Comparison of ENCODE assay signal across 8 cellular contexts in the genomic region with DNA sequence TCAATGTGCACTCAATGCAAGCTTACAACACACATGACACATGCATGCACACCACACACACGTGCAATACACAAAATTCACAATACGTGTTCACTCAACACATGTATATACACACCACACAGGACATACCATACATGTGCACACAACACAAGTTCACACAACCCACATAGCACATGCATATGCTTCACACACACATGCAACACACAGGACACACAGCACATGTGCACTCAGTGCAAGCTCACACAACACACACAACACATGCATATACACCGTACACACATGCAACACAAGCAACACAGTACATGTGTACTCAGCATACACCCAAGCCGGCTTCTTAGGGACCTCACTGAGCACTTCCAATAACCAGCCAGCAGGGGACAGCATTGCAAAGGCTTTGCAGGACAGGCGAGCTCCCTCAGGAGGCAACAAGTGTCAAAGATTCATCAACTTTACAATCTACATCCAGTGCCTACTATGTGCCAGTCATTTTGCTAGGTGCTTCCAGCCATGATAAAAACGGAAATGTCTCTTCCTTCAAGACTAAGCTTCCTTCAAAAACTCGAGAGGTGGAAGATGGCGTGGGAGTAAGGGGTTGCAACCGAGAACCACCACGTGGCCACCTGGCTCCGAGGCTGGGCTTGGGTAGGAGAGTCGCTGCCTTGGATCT.
DNase-seq lines count a peak whose midpoint lies in the region; ATAC-seq and TF ChIP-seq lines count a peak whose summit lies in the region.

No MANE protein-coding gene starts in this region.

- in situ Hi-C loops in GM13977 (cut with MboI; ENCODE audit: low pct_unique_long_range_greater_than_20kb, low sequenced_read_pairs, unreplicated experiment), result no loop called here

- H3K27me3 ChIP-seq in dorsolateral prefrontal cortex (peaks cover 0 to 8% (median 0%) of the 10 kb centered on the region in 45 donors), lung (ENCODE audit: control insufficient read depth, insufficient read depth) (no peaks in the 10 kb centered on the region)

- intact Hi-C loops in dorsolateral prefrontal cortex (cut with DNase I), result loop anchor here in 1 of 2 donors (2.0 kb wide), 1 partner anchor 243 kb away; no protein-coding TSS in a partner anchor

- no peaks in the 10 kb centered on the region for H3K9me3 ChIP-seq in lung (ENCODE audit: control insufficient read depth in 2 of 2, insufficient read depth in 1 of 2, low read length in 1 of 2)

- H3K36me3 ChIP-seq in lung (ENCODE audit: control insufficient read depth in 2 of 2, insufficient read depth in 2 of 2, low read length in 2 of 2), result no peaks in the 10 kb centered on the region

- no peak overlapping the region for H3K27ac ChIP-seq in dorsolateral prefrontal cortex
- H3K27ac ChIP-seq in lung (ENCODE audit: low read depth in 1 of 2, low read length in 1 of 2), result no peak overlapping the region

- H3K4me1 ChIP-seq in lung (ENCODE audit: control insufficient read depth in 2 of 2, insufficient read depth in 2 of 2, low read length in 2 of 2), result peaks cover 0 to 19% of the 10 kb centered on the region in 2 donors

- WGBS in lung, 2 donors, result 41% methylated on average over 12 of the region's 12 CpGs

- peak; percentile 79 for ATAC-seq in HG02981 (IDR thresholded peaks at IDR 0.05; ENCODE audit: unreplicated experiment)
- ATAC-seq in lung (ENCODE audit: insufficient read depth, low FRiP score), result peak; percentile 65

- peak; percentile 97 for TF ChIP-seq CTCF in GM13977 (IDR thresholded peaks at IDR 0.05; ENCODE audit: extremely low read depth, insufficient read depth, missing control alignments)
- peak; percentile 79 to 99 (median 95) for TF ChIP-seq CTCF in dorsolateral prefrontal cortex (IDR thresholded peaks at IDR 0.05 in 54 of 56, conservative IDR thresholded peaks at IDR 0.05 in 2 of 56; ENCODE audit: low read depth in 1 of 56, partially characterized antibody in 56 of 56)
- peak; percentile 99 for TF ChIP-seq CTCF in lung (IDR thresholded peaks at IDR 0.05; ENCODE audit: control extremely low read depth, extremely low read depth)

- DNase-seq in 8988T, result peak; percentile 66
- DNase-seq in GM13977 (ENCODE audit: low spot score), result peak; percentile 77
- peak; percentile 58 for DNase-seq in NCI-H748 (lab: John Stamatoyannopoulos, UW; ENCODE audit: unreplicated experiment)
- peak; percentile 40 to 66 for DNase-seq in activated CD4-positive, alpha-beta T cell treated with anti-CD3 and anti-CD28 coated beads, Interleukin-2, amount 50 U/mL, for 24 hours (ENCODE audit: low read depth in 1 of 2, low spot score in 1 of 2)
- peak; percentile 41 to 83 (median 74) for DNase-seq in dorsolateral prefrontal cortex
- peak; percentile 81 for DNase-seq in lung (ENCODE audit: low spot score)
- DNase-seq in stimulated activated CD8-positive, alpha-beta memory T cell treated with anti-CD3 and anti-CD28 coated beads, Interleukin-12 subunit alpha, Interleukin-12 subunit beta, amount 100 ng/mL, for 4 hours (ENCODE audit: low read depth), result peak; percentile 34

- H3K4me3 ChIP-seq in dorsolateral prefrontal cortex, result no peak overlapping the region
- H3K4me3 ChIP-seq in lung, result no peak overlapping the region
